Comparison of ENCODE assay signal across 8 cellular contexts in the genomic region with DNA sequence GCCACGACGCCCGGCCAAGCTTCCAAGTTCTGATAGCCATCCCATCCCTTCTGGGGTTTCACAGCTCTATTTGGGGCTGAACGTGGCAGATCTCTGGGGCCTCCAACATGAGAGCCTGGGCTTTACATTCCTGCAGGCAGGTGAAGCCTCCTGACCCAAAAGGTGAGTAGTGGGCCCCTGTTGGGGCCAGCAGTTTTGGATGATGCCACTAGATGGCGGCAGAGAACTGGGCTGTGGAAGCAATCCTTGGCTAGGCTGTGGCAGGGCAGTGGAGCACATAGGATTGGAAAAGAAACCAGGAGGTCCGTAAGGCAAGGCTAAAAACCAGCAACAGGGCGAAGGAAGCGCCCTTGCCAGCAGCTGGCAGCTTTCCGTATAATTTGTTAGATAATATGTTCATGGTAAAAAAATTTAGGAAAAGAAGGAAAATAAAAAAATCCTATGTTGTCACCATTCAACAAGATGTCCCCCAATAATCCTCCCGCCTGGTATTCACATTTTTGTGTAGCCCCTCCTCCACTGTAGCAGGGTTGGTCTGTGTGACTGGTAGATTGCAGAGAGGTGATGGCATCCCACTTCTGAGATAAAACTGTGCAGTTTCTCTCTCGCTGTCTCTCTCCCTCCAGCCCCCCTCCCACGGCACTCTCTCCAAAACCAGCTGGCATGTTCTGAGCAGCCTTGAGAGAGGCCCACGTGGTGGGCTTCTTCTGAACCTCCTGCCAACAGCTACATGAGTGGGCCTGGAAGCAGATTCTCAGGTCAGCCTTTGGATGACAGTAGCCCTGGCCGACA. TPM values are rescaled to one million over a fixed set of nuclear protein-coding genes. Genes with fewer than 3 reads are reported as not detected.
A peak's percentile ranks its signal among the peaks of the same experiment; 100 is the strongest.
DNase-seq lines count a peak whose midpoint lies in the region; ATAC-seq and TF ChIP-seq lines count a peak whose summit lies in the region.

No MANE protein-coding gene starts in this region.

- no peak overlapping the region for H3K27ac ChIP-seq in body of pancreas
- H3K27ac ChIP-seq in iPS DF 6.9 (ENCODE audit: low read length): no peak overlapping the region

- peak; percentile 98 for TF ChIP-seq CTCF in NB4 (IDR thresholded peaks at IDR 0.05; ENCODE audit: low read depth, low read length)
- peak; percentile 74 to 95 (median 79) for TF ChIP-seq CTCF in body of pancreas (IDR thresholded peaks at IDR 0.05)

- ATAC-seq in body of pancreas: peak; percentile 75
- no peak for ATAC-seq in HG03439 (IDR thresholded peaks at IDR 0.05; ENCODE audit: unreplicated experiment)

- peaks cover 12% of the 10 kb centered on the region for H3K36me3 Mint-ChIP-seq in T-helper 2 cell treated with Interferon-gamma antibody and Interleukin-4, amounts not matched to agents 5 μg/mL and 100 μg/mL, for 36 hours (ENCODE audit: low read depth)

- DNase-seq in G401 (ENCODE audit: low spot score) (peak; percentile 52), H4 (ENCODE audit: low spot score) (peak; percentile 37), NB4 (ENCODE audit: low read depth) (peak; percentile 63), body of pancreas (peak; percentile 70 to 77 (median 70)), iPS DF 6.9 (ENCODE audit: low read depth, low spot score) (peak; percentile 37)
- DNase-seq in T-helper 2 cell treated with Interferon-gamma antibody and Interleukin-4, amounts not matched to agents 5 μg/mL and 100 μg/mL, for 36 hours (ENCODE audit: low spot score): peak; percentile 28
- peak; percentile 6 to 50 for DNase-seq in stimulated activated CD4-positive, alpha-beta T cell treated with anti-CD3 and anti-CD28 coated beads, Interleukin-15, amount 100 ng/mL, for 1 hour (ENCODE audit: low read depth in 1 of 2, low spot score in 1 of 2)

- H3K4me1 ChIP-seq in body of pancreas (no peaks in the 10 kb centered on the region), iPS DF 6.9 (ENCODE audit: control insufficient read depth, insufficient read depth, low read length) (no peaks in the 10 kb centered on the region)

- no peaks in the 10 kb centered on the region for H3K27me3 ChIP-seq in body of pancreas
- no peaks in the 10 kb centered on the region for H3K27me3 ChIP-seq in iPS DF 6.9 (ENCODE audit: control insufficient read depth, insufficient read depth, low read length)

- no peaks in the 10 kb centered on the region for H3K9me3 ChIP-seq in body of pancreas
- H3K9me3 ChIP-seq in iPS DF 6.9 (ENCODE audit: control insufficient read depth, insufficient read depth, low read length): no peaks in the 10 kb centered on the region; the same call in 1 of the 2 replicates

- no peaks in the 10 kb centered on the region for H3K27me3 Mint-ChIP-seq in T-helper 2 cell treated with Interferon-gamma antibody and Interleukin-4, amounts not matched to agents 5 μg/mL and 100 μg/mL, for 36 hours (ENCODE audit: low read depth)

- no peaks in the 10 kb centered on the region for H3K36me3 ChIP-seq in body of pancreas (replicated peaks in 1 of 2; ENCODE audit: insufficient read depth in 1 of 2, low read depth in 2 of 2)
- H3K36me3 ChIP-seq in iPS DF 6.9 (ENCODE audit: control insufficient read depth, insufficient read depth, low read length): no peaks in the 10 kb centered on the region

- intact Hi-C loops in body of pancreas (cut with DNase I): no loop called here

- peaks cover 11% of the 10 kb centered on the region for H3K4me1 Mint-ChIP-seq in T-helper 2 cell treated with Interferon-gamma antibody and Interleukin-4, amounts not matched to agents 5 μg/mL and 100 μg/mL, for 36 hours (ENCODE audit: low read depth)

- H3K4me3 Mint-ChIP-seq in T-helper 2 cell treated with Interferon-gamma antibody and Interleukin-4, amounts not matched to agents 5 μg/mL and 100 μg/mL, for 36 hours: no peak overlapping the region

- H3K9me3 Mint-ChIP-seq in T-helper 2 cell treated with Interferon-gamma antibody and Interleukin-4, amounts not matched to agents 5 μg/mL and 100 μg/mL, for 36 hours: no peaks in the 10 kb centered on the region

- H3K4me3 ChIP-seq in NB4 (ENCODE audit: low read depth, low read length): no peak overlapping the region
- no peak overlapping the region for H3K4me3 ChIP-seq in body of pancreas
- H3K4me3 ChIP-seq in iPS DF 6.9 (ENCODE audit: low read length): no peak overlapping the region

- no peak overlapping the region for H3K27ac Mint-ChIP-seq in T-helper 2 cell treated with Interferon-gamma antibody and Interleukin-4, amounts not matched to agents 5 μg/mL and 100 μg/mL, for 36 hours

- 41 to 45% methylated on average over 14 of the region's 14 CpGs for WGBS in body of pancreas, 2 donors
- WGBS in iPS DF 6.9 (ENCODE audit: insufficient coverage, insufficient read length): no CpG with 5 or more reads among the region's 14 CpGs

- in situ Hi-C loops in G401 (cut with HindIII; ENCODE audit: low sequenced_read_pairs): no loop called here

- TF ChIP-seq POLR2A in NB4 (IDR thresholded peaks at IDR 0.05; ENCODE audit: extremely low read depth, insufficient read length): no peak
- TF ChIP-seq POLR2A in body of pancreas (IDR thresholded peaks at IDR 0.05): no peak

RNA-seq across cellular contexts. Expression of a gene that starts 43.6 kb away (rescaled TPM):
- total RNA-seq in G401 (2014; rRNA removed; shearing (Covaris generic)): not detected in 2 replicates
- not detected in 2 replicates for total RNA-seq in H4 (2014; rRNA removed; shearing (Covaris generic))
- not detected for total RNA-seq in body of pancreas
